Comparison of ENCODE assay signal across 8 cellular contexts in genomic region chr19:17779281-17779930, GRCh38. TPM values are rescaled to one million over a fixed set of nuclear protein-coding genes. Genes with fewer than 3 reads are reported as not detected.
DNase-seq lines count a peak whose midpoint lies in the region; ATAC-seq and TF ChIP-seq lines count a peak whose summit lies in the region.

No MANE protein-coding gene starts in this region.

- intact Hi-C loops in Caco-2 (cut with micrococcal nuclease; ENCODE audit: unreplicated experiment): no loop called here

- peak overlapping the region; percentile 52 for H3K4me3 Mint-ChIP-seq in endodermal cell
- H3K4me3 Mint-ChIP-seq in naive B cell: peak overlapping the region in 1 of 8 donors; percentile 69
- H3K4me3 Mint-ChIP-seq in Caco-2 (ENCODE audit: unreplicated experiment): no peak overlapping the region

- H3K36me3 Mint-ChIP-seq in endodermal cell (ENCODE audit: low read depth) (peaks cover 3% of the 10 kb centered on the region), naive B cell (peaks cover 0 to 19% of the 10 kb centered on the region in 2 donors), Caco-2 (ENCODE audit: insufficient read depth, unreplicated experiment) (peaks cover 6% of the 10 kb centered on the region)

- H3K4me1 ChIP-seq in NT2/D1 (ENCODE audit: insufficient read depth, insufficient read length): peaks cover 23% of the 10 kb centered on the region
- H3K4me1 ChIP-seq in endodermal cell (ENCODE audit: control insufficient read depth, insufficient read depth, low read length): no peaks in the 10 kb centered on the region
- no peaks in the 10 kb centered on the region for H3K4me1 ChIP-seq in Caco-2

- H3K36me3 ChIP-seq in NT2/D1 (ENCODE audit: insufficient read depth, insufficient read length, low read length) (peaks cover 11% of the 10 kb centered on the region), endodermal cell (ENCODE audit: control insufficient read depth, insufficient read depth, low read length) (no peaks in the 10 kb centered on the region), Caco-2 (ENCODE audit: control insufficient read depth, insufficient read depth, low read length) (no peaks in the 10 kb centered on the region)

- H3K27ac Mint-ChIP-seq in endodermal cell: no peak overlapping the region
- H3K27ac Mint-ChIP-seq in naive B cell: peak overlapping the region in 5 of 6 donors; percentile 92 to 99 (median 94)
- H3K27ac Mint-ChIP-seq in Caco-2 (ENCODE audit: unreplicated experiment): no peak overlapping the region

- no peak overlapping the region for H3K27ac ChIP-seq in endodermal cell (ENCODE audit: low read depth, low read length)

- H3K27me3 Mint-ChIP-seq in endodermal cell (ENCODE audit: insufficient read depth) (peaks cover 3% of the 10 kb centered on the region), naive B cell (no peaks in the 10 kb centered on the region), Caco-2 (ENCODE audit: insufficient read depth, unreplicated experiment) (no peaks in the 10 kb centered on the region)

- TF ChIP-seq CTCF in endodermal cell (conservative IDR thresholded peaks at IDR 0.05) (no peak), Caco-2 (IDR thresholded peaks at IDR 0.05; ENCODE audit: insufficient read depth in 1 of 2, low read depth in 1 of 2, low read length in 1 of 2, severe bottlenecking in 1 of 2, unreplicated experiment in 1 of 2) (no peak)

- DNase-seq in COLO829 (ENCODE audit: low spot score) (peak; percentile 90), NT2/D1 (ENCODE audit: low read depth, low spot score) (peak; percentile 87), endodermal cell (peak; percentile 92), naive B cell (no peak), Caco-2 (no peak)

- H3K9ac ChIP-seq in NT2/D1 (ENCODE audit: insufficient read length, low read depth) (peak overlapping the region; percentile 71), endodermal cell (ENCODE audit: extremely low read depth, low read length, poor library complexity, severe bottlenecking) (no peak overlapping the region)

- H3K9me3 Mint-ChIP-seq in endodermal cell: no peaks in the 10 kb centered on the region
- no peaks in the 10 kb centered on the region for H3K9me3 Mint-ChIP-seq in naive B cell
- H3K9me3 Mint-ChIP-seq in Caco-2 (ENCODE audit: unreplicated experiment): no peaks in the 10 kb centered on the region

- H3K9me3 ChIP-seq in NT2/D1 (ENCODE audit: insufficient read depth, low read length) (no peaks in the 10 kb centered on the region), endodermal cell (ENCODE audit: control insufficient read depth, low read length) (no peaks in the 10 kb centered on the region), Caco-2 (no peaks in the 10 kb centered on the region)

- H3K4me1 Mint-ChIP-seq in endodermal cell (peaks cover 2% of the 10 kb centered on the region), naive B cell (peaks cover 47 to 60% (median 57%) of the 10 kb centered on the region in 3 donors), Caco-2 (ENCODE audit: low read depth, unreplicated experiment) (no peaks in the 10 kb centered on the region)

- POLR2A ChIA-PET in Caco-2 (lab: Charles Lee): no interaction called here

- H3K4me3 ChIP-seq in NT2/D1 (ENCODE audit: insufficient read length, low read depth): peak overlapping the region; percentile 75
- no peak overlapping the region for H3K4me3 ChIP-seq in endodermal cell (ENCODE audit: low read length)
- no peak overlapping the region for H3K4me3 ChIP-seq in Caco-2 (ENCODE audit: low read depth, low read length)

- ATAC-seq in naive B cell (ENCODE audit: low read depth in 2 of 2) (no peak), HG03095 (IDR thresholded peaks at IDR 0.05; ENCODE audit: unreplicated experiment) (no peak), GM21529 (IDR thresholded peaks at IDR 0.05; ENCODE audit: unreplicated experiment) (no peak), HG03108 (IDR thresholded peaks at IDR 0.05; ENCODE audit: unreplicated experiment) (no peak)

- no peaks in the 10 kb centered on the region for H3K27me3 ChIP-seq in NT2/D1 (ENCODE audit: insufficient read depth, insufficient read length)
- H3K27me3 ChIP-seq in endodermal cell (ENCODE audit: control insufficient read depth, insufficient read depth, low read length, poor library complexity, severe bottlenecking): no peaks in the 10 kb centered on the region
- no peaks in the 10 kb centered on the region for H3K27me3 ChIP-seq in Caco-2 (replicated peaks; ENCODE audit: control insufficient read depth, insufficient read depth, low read length)

- CTCF ChIA-PET in Caco-2 (lab: Charles Lee): no interaction called here

- 20 to 30% methylated on average over 8 to 16 of the region's 16 CpGs for WGBS in endodermal cell (ENCODE audit: insufficient coverage in 1 of 2, insufficient read length in 1 of 2), 2 experiments

- BruUV-seq in Caco-2 (replicated peaks; lab: Mats Ljungman, UMichigan): no TSS peak

RNA-seq across cellular contexts. Expression of gene B3GNT3, which starts 15.5 kb away (rescaled TPM):
- total RNA-seq in endodermal cell: 1 to 10 TPM in 1 of 2 donors, under 1 TPM in 1; 0.70 to 1.2 TPM
- polyA plus RNA-seq in endodermal cell (2013, experiment 1 of 2): 0.18 TPM
- polyA plus RNA-seq in endodermal cell (2013, experiment 2 of 2): not detected
- polyA plus RNA-seq in naive B cell (ENCODE audit: low read depth in 6 of 6): not detected
- 2.8 and 4.6 TPM in 2 replicates for total RNA-seq in Caco-2 (2022)

RNA-seq across cellular contexts. Expression of gene FCHO1, which starts 28.1 kb away (rescaled TPM):
- total RNA-seq in endodermal cell: 10 to 100 TPM in 1 of 2 donors, 1 to 10 TPM in 1; 8.5 to 10.2 TPM
- 18.8 TPM for polyA plus RNA-seq in endodermal cell (2013, experiment 1 of 2)
- 15.9 TPM for polyA plus RNA-seq in endodermal cell (2013, experiment 2 of 2)
- polyA plus RNA-seq in naive B cell (ENCODE audit: low read depth in 6 of 6): 10 to 100 TPM; 10.1 to 52.1 (median 25.2) TPM
- total RNA-seq in Caco-2 (2022): 0.35 and 0.39 TPM in 2 replicates

RNA-seq across cellular contexts. Expression of gene INSL3, which starts 41.9 kb away (rescaled TPM):
- total RNA-seq in endodermal cell (under 1 TPM in 1 of 2 donors, not detected in 1; 0.80 TPM), Caco-2 (2022) (not detected in 2 replicates)
- not detected for polyA plus RNA-seq in endodermal cell (2013, experiment 1 of 2)
- polyA plus RNA-seq in endodermal cell (2013, experiment 2 of 2): not detected
- polyA plus RNA-seq in naive B cell (ENCODE audit: low read depth in 6 of 6): 1 to 10 TPM in 2 of 6 donors, under 1 TPM in 3, not detected in 1; 0.49 to 1.8 (median 0.89) TPM

Comparison
In these comparisons a context has a peak if more than half of its experiments do, and no peak if none do; other contexts are left out.
1. DNase-seq: peak in COLO829 (single experiment), NT2/D1 (single experiment) and endodermal cell (single experiment); none in naive B cell (single experiment) and Caco-2 (0 of 2).
2. H3K27ac Mint-ChIP-seq: peak in naive B cell (5 of 6); none in endodermal cell (single experiment) and Caco-2 (single experiment).